12 cellular contexts compared by ENCODE assay signal in the genomic region with DNA sequence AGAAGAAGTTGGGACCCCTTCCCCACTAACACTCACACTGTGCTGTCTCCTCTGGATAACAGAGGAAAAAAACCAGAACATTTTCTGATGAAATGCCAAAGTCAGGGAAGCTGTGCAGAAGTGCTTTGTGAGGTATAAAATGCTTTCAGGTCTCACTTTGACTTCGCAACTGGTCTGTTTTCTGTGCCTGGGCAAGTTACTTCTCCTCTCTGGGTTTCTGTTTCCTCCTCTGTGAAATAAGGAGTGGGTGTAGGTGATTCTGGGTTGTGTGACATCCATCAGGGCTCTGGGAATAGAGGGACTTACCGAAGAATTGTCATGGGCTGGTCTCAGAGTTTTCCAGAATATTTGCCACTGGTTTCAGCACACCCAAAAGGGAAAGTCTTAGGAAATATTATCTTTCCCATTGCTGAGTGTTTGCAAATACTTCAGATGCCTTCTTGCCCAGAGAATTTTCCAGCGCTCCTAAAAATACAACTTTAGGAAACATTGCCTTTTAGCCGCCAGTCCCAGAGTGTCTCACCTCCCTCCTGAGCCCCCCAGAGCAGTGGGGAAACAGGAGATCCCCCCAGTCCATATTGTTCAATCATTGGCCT.
DNase-seq lines count a peak whose midpoint lies in the region; ATAC-seq, FAIRE-seq and TF ChIP-seq lines count a peak whose summit lies in the region.
"Had no signal": no experiment of that assay in that cellular context is flagged by ENCODE, and none has a peak within 500 bp of the region (broad histone marks: within the 10 kb centered on the region; RNA-seq: fewer than 3 reads in every experiment).

No MANE protein-coding gene starts in this region.

- dilution Hi-C loops in mammary epithelial cell (cut with HindIII; ENCODE audit: low sequenced_read_pairs), result loop anchor here (10.0 kb wide), 1 partner anchor 124 kb away; the partner anchor contains the start of gene CRYBB3

- H3K9ac ChIP-seq in mammary epithelial cell (ENCODE audit: insufficient read depth, low read length), result no peak overlapping the region

- no peak for TF ChIP-seq EP300 in sigmoid colon (IDR thresholded peaks at IDR 0.05)

- intact Hi-C loops in mammary epithelial cell (cut with micrococcal nuclease) (no loop called here), sigmoid colon (cut with DNase I) (no loop called here)

- H2AFZ ChIP-seq in mammary epithelial cell (ENCODE audit: low read depth, low read length), result no peak overlapping the region

- peak; percentile 83 for FAIRE-seq in GM18507 (lab: Jason Lieb, UNC)
- FAIRE-seq: RCC 7860 had no signal

- H3K4me3 Mint-ChIP-seq in WTC11, result no peak overlapping the region
- no peak overlapping the region for H3K4me3 Mint-ChIP-seq in stimulated activated naive B cell treated with anti-CD40 and anti-IgM and Interleukin-4, amounts not matched to agents 10 μg/mL and 1 μg/mL and 100 μg/mL, for 72 hours

- H3K27me3 Mint-ChIP-seq in WTC11 (ENCODE audit: low read depth), result no peaks in the 10 kb centered on the region
- H3K27me3 Mint-ChIP-seq in stimulated activated naive B cell treated with anti-CD40 and anti-IgM and Interleukin-4, amounts not matched to agents 10 μg/mL and 1 μg/mL and 100 μg/mL, for 72 hours, result peaks cover 41 to 49% of the 10 kb centered on the region in 2 donors

- no peak overlapping the region for H3K4me2 ChIP-seq in mammary epithelial cell (ENCODE audit: insufficient read depth, low read depth, low read length)

- H3K4me3 ChIP-seq in fibroblast of the aortic adventitia (ENCODE audit: low read depth, low read length), result no peak overlapping the region
- H3K4me3 ChIP-seq in mammary epithelial cell (replicated peaks in 1 of 3; ENCODE audit: insufficient read depth in 1 of 3, low read depth in 2 of 3, low read length in 3 of 3), result no peak overlapping the region
- peak overlapping the region in 2 of 4 donors; percentile 27 to 39 for H3K4me3 ChIP-seq in sigmoid colon
- H3K4me3 ChIP-seq: MG63 had no signal

- ATAC-seq in WTC11, result no peak
- ATAC-seq in stimulated activated naive B cell treated with anti-CD40 and anti-IgM and Interleukin-4, amounts not matched to agents 10 μg/mL and 1 μg/mL and 100 μg/mL, for 72 hours (replicated peaks), result peak; percentile 79 to 85

- POLR2A ChIA-PET in WTC11 (lab: Charles Lee), result no interaction called here

- no peak for TF ChIP-seq POLR2A in sigmoid colon (IDR thresholded peaks at IDR 0.05)

- DNase-seq in GM18507 (ENCODE audit: extremely low spot score, insufficient read length, low read depth) (no peak), WTC11 (ENCODE audit: low spot score) (no peak), fibroblast of the aortic adventitia (ENCODE audit: low read depth) (peak; percentile 13), mammary epithelial cell (no peak), sigmoid colon (no peak), hippocampal formation (lab: John Stamatoyannopoulos, UW) (no peak)
- no peak for DNase-seq in stimulated activated naive B cell treated with anti-CD40 and anti-IgM and Interleukin-4, amounts not matched to agents 10 μg/mL and 1 μg/mL and 100 μg/mL, for 72 hours
- DNase-seq: Calu3, MG63, NCI-H2171 treated with DMSO at 0.1 percent for 48 hours had no signal

- CTCF ChIA-PET in WTC11 (lab: Charles Lee), result interaction anchor here (0.6 to 1.6 kb wide), 2 partner anchors 14 to 160 kb away, joined by 3 to 8 read pairs; no protein-coding TSS in a partner anchor
- CTCF ChIA-PET in mammary epithelial cell (lab: Charles Lee; ENCODE audit: low non-redundant PET), result no interaction called here

- no peaks in the 10 kb centered on the region for H3K9me3 Mint-ChIP-seq in WTC11
- H3K9me3 Mint-ChIP-seq in stimulated activated naive B cell treated with anti-CD40 and anti-IgM and Interleukin-4, amounts not matched to agents 10 μg/mL and 1 μg/mL and 100 μg/mL, for 72 hours, result no peaks in the 10 kb centered on the region

- no peaks in the 10 kb centered on the region for H3K27me3 ChIP-seq in mammary epithelial cell (ENCODE audit: insufficient read depth, low read length)
- no peaks in the 10 kb centered on the region for H3K27me3 ChIP-seq in sigmoid colon
- H3K27me3 ChIP-seq: MG63 had no signal

- peak overlapping the region; percentile 49; the same call in 1 of the 2 replicates for H3K27ac Mint-ChIP-seq in WTC11
- H3K27ac Mint-ChIP-seq in stimulated activated naive B cell treated with anti-CD40 and anti-IgM and Interleukin-4, amounts not matched to agents 10 μg/mL and 1 μg/mL and 100 μg/mL, for 72 hours, result no peak overlapping the region

- peaks cover 5% of the 10 kb centered on the region for H3K79me2 ChIP-seq in mammary epithelial cell (ENCODE audit: insufficient read depth, low read length)

- no TSS peak for BruUV-seq in mammary epithelial cell (replicated peaks; lab: Mats Ljungman, UMichigan)

- H3K4me1 Mint-ChIP-seq in WTC11, result peaks cover 8% of the 10 kb centered on the region
- peaks cover 17 to 19% of the 10 kb centered on the region in 2 donors for H3K4me1 Mint-ChIP-seq in stimulated activated naive B cell treated with anti-CD40 and anti-IgM and Interleukin-4, amounts not matched to agents 10 μg/mL and 1 μg/mL and 100 μg/mL, for 72 hours

- H4K20me1 ChIP-seq in mammary epithelial cell (ENCODE audit: insufficient read depth, low read length), result no peaks in the 10 kb centered on the region

- H3K36me3 ChIP-seq in mammary epithelial cell (ENCODE audit: insufficient read depth, low read length) (no peaks in the 10 kb centered on the region), sigmoid colon (no peaks in the 10 kb centered on the region)
- H3K36me3 ChIP-seq: MG63 had no signal

- TF ChIP-seq CTCF in WTC11 (IDR thresholded peaks at IDR 0.05), result no peak
- no peak for TF ChIP-seq CTCF in fibroblast of the aortic adventitia (IDR thresholded peaks at IDR 0.05; ENCODE audit: insufficient read depth, low read length)
- no peak for TF ChIP-seq CTCF in mammary epithelial cell (conservative IDR thresholded peaks at IDR 0.05 in 1 of 2, IDR thresholded peaks at IDR 0.05 in 1 of 2; ENCODE audit: extremely low read depth in 1 of 2, insufficient read depth in 1 of 2, low read depth in 1 of 2, low read length in 2 of 2)
- TF ChIP-seq CTCF in sigmoid colon (IDR thresholded peaks at IDR 0.05), result no peak

- 89% methylated on average over 4 of the region's 4 CpGs for WGBS in mammary epithelial cell (ENCODE audit: low coverage, missing lambda C conversion rate)
- WGBS in sigmoid colon, 2 donors, result 63 to 78% methylated on average over 4 of the region's 4 CpGs

- H3K36me3 Mint-ChIP-seq in WTC11, result no peaks in the 10 kb centered on the region
- H3K36me3 Mint-ChIP-seq in stimulated activated naive B cell treated with anti-CD40 and anti-IgM and Interleukin-4, amounts not matched to agents 10 μg/mL and 1 μg/mL and 100 μg/mL, for 72 hours, result no peaks in the 10 kb centered on the region

- no peaks in the 10 kb centered on the region for H3K9me3 ChIP-seq in mammary epithelial cell (replicated peaks; ENCODE audit: insufficient read depth, low read length)
- H3K9me3 ChIP-seq in sigmoid colon, result no peaks in the 10 kb centered on the region
- H3K9me3 ChIP-seq: MG63 had no signal

- in situ Hi-C loops in mammary epithelial cell (cut with MboI; ENCODE audit: low sequenced_read_pairs in 2 of 2), result no loop called here

- no peak overlapping the region for H3K27ac ChIP-seq in mammary epithelial cell (ENCODE audit: insufficient read depth, low read depth, low read length)
- H3K27ac ChIP-seq in sigmoid colon, result peak overlapping the region in 2 of 4 donors; percentile 32 to 74
- H3K27ac ChIP-seq: VCaP had no signal

- no peaks in the 10 kb centered on the region for H3K4me1 ChIP-seq in mammary epithelial cell (ENCODE audit: insufficient read depth, low read length)
- H3K4me1 ChIP-seq in sigmoid colon, result peaks cover 0 to 27% (median 7%) of the 10 kb centered on the region in 4 donors

TF ChIP-seq in WTC11, 78 proteins besides CTCF, POLR2A, EP300 and RAD21 (continues in another document):
- TF ChIP-seq ZMAT4 (CRISPR knock-in tag; IDR thresholded peaks at IDR 0.05), result no peak
- no peak for TF ChIP-seq ZNF121 (CRISPR knock-in tag; IDR thresholded peaks at IDR 0.05)
- TF ChIP-seq ETV6 (CRISPR knock-in tag; IDR thresholded peaks at IDR 0.05), result no peak
- no peak for TF ChIP-seq ERG (CRISPR knock-in tag; IDR thresholded peaks at IDR 0.05)
- no peak for TF ChIP-seq KAT7 (CRISPR knock-in tag; IDR thresholded peaks at IDR 0.05; ENCODE audit: borderline replicate concordance)
- TF ChIP-seq FOXP4 (CRISPR knock-in tag; IDR thresholded peaks at IDR 0.05), result no peak
- TF ChIP-seq ATF3 (CRISPR knock-in tag; conservative IDR thresholded peaks at IDR 0.05), result no peak
- TF ChIP-seq TP53 (CRISPR knock-in tag; IDR thresholded peaks at IDR 0.05), result no peak
